ENCODE assay signal across 8 cellular contexts in the genomic region with DNA sequence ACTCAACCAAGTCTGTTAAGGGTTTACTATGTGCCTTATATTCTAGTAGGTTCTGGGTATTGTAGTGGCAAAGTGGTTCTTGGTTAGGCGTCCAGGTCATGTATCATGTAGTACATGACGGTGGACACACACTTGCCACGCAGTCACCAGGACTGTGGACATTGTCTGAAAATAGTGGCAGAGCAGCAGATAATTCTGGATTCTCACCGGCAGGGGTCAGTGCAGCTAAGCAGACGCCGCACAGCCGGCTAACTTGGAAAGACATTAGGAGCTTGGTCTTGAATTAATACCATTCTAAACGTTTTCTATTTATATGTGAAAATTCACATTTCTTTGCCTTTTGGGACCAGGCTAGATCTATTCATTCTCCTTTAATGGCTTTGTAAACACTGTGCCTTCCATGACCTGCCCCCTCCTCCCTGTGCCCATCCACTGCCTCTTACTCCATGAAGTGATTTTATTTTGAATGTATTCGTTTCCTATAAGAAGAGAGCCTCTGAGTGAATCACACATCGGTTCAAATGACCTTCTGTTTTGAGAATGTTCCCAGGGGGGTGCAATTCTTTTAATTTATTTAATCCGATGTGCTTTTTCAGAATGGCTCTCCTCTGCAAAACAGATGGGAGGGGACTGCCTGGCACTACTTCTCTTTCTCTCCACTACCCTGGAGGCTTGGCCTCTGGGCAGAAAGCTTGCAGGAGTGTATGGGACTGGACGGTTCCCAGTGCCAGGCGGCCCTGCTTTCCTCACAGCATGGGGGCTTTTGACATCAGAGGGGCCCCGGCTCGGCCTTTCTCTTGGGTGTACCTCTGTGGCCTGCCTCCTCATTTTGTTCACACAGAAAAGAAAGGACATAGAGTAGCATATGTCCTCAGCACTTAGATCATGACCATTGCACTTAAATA.
A peak's percentile ranks its signal among the peaks of the same experiment; 100 is the strongest.
DNase-seq lines count a peak whose midpoint lies in the region; ATAC-seq and TF ChIP-seq lines count a peak whose summit lies in the region.

No MANE protein-coding gene starts in this region.

- H3K36me3 Mint-ChIP-seq in naive thymus-derived CD4-positive, alpha-beta T cell: no peaks in the 10 kb centered on the region

- peak; percentile 85 for TF ChIP-seq CTCF in LNCAP (IDR thresholded peaks at IDR 0.05)

- no peak overlapping the region for H3K4me3 ChIP-seq in naive thymus-derived CD4-positive, alpha-beta T cell (ENCODE audit: low read length)

- H3K9me3 Mint-ChIP-seq in naive thymus-derived CD4-positive, alpha-beta T cell: peaks cover 0 to 9% (median 4%) of the 10 kb centered on the region in 11 donors

- intact Hi-C loops in naive thymus-derived CD4-positive, alpha-beta T cell (cut with micrococcal nuclease): loop anchor here (1.0 to 10.0 kb wide), 3 partner anchors 280 to 1196 kb away; no protein-coding TSS in a partner anchor

- H3K4me3 Mint-ChIP-seq in naive thymus-derived CD4-positive, alpha-beta T cell: no peak overlapping the region

- no peak overlapping the region for H3K27ac Mint-ChIP-seq in naive thymus-derived CD4-positive, alpha-beta T cell

- no peak overlapping the region for H3K27ac ChIP-seq in naive thymus-derived CD4-positive, alpha-beta T cell (ENCODE audit: low read depth, low read length)

- H3K4me1 ChIP-seq in naive thymus-derived CD4-positive, alpha-beta T cell (ENCODE audit: control insufficient read depth in 2 of 2, insufficient read depth in 2 of 2, low read length in 2 of 2): no peaks in the 10 kb centered on the region

- CTCF ChIA-PET in naive thymus-derived CD4-positive, alpha-beta T cell (lab: Charles Lee): no interaction called here

- H3K36me3 ChIP-seq in naive thymus-derived CD4-positive, alpha-beta T cell (ENCODE audit: control insufficient read depth in 2 of 3, insufficient read depth in 3 of 3, low read length in 3 of 3): no peaks in the 10 kb centered on the region

- ATAC-seq in GM21528 (IDR thresholded peaks at IDR 0.05; ENCODE audit: low FRiP score, unreplicated experiment): peak; percentile 83
- ATAC-seq in esophagus mucosa: peak; percentile 56
- ATAC-seq in naive thymus-derived CD4-positive, alpha-beta T cell: peak; percentile 58

- H3K9me3 ChIP-seq in naive thymus-derived CD4-positive, alpha-beta T cell (ENCODE audit: control insufficient read depth in 2 of 3, low read length in 3 of 3): no peaks in the 10 kb centered on the region

- peaks cover 0 to 14% (median 9%) of the 10 kb centered on the region in 5 donors for H3K27me3 Mint-ChIP-seq in naive thymus-derived CD4-positive, alpha-beta T cell

- no peaks in the 10 kb centered on the region for H3K27me3 ChIP-seq in naive thymus-derived CD4-positive, alpha-beta T cell (ENCODE audit: control insufficient read depth in 2 of 2, insufficient read depth in 2 of 2, low read length in 2 of 2)

- POLR2A ChIA-PET in naive thymus-derived CD4-positive, alpha-beta T cell (lab: Charles Lee): no interaction called here

- H3K4me1 Mint-ChIP-seq in naive thymus-derived CD4-positive, alpha-beta T cell: peaks cover 0 to 1% (median 0%) of the 10 kb centered on the region in 7 donors

- peak; percentile 52 for DNase-seq in DMS 273 (lab: John Stamatoyannopoulos, UW; ENCODE audit: unreplicated experiment)
- DNase-seq in DMS 273 treated with DMSO at 0.1 percent for 48 hours (lab: John Stamatoyannopoulos, UW): no peak
- peak; percentile 18 for DNase-seq in SKM-1 treated with dmso at 0.1 percent for 144 hours (lab: John Stamatoyannopoulos, UW; ENCODE audit: unreplicated experiment)
- DNase-seq in naive thymus-derived CD4-positive, alpha-beta T cell: peak in 2 of 9 donors; percentile 7 to 28
- DNase-seq in ureter (ENCODE audit: low spot score): peak; percentile 59
